In the genomic region with DNA sequence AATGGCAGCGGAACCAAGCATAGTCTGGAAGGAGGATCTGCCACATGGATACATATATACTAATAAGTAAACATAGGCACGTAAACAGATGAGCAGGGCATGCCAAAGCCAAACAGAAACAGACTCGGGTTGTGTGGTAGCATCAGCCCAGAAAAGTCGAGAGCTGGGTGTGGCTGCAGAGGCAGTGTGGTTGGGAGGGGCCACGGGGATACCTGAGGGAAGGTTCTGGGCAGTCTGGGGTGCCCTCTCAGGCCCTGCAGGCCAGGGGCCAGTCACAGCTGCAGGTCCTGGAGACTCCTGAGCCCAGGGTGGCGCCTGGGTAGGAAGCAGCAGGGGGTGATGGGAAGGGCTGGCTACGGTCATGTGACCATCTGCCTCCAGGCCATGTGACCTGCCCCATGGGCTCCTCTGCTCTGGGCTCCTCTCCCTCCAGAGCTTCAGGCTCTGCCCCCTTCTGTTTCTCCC, we compare ENCODE assay signal across 8 cellular contexts. TPM values are rescaled to one million over a fixed set of nuclear protein-coding genes. Genes with fewer than 3 reads are reported as not detected.
DNase-seq lines count a peak whose midpoint lies in the region; ATAC-seq and TF ChIP-seq lines count a peak whose summit lies in the region.

No MANE protein-coding gene starts in this region.

- no peak for TF ChIP-seq EP300 in stomach (IDR thresholded peaks at IDR 0.05)

- DNase-seq in NCI-H82 (lab: John Stamatoyannopoulos, UW) (peak; percentile 42), NCI-H82 treated with DMSO at 0.1 percent for 48 hours (lab: John Stamatoyannopoulos, UW; ENCODE audit: unreplicated experiment) (no peak), Panc1 (ENCODE audit: low read depth, low spot score) (no peak), heart right ventricle (no peak), stomach (no peak), SKM-1 (lab: John Stamatoyannopoulos, UW; ENCODE audit: unreplicated experiment) (no peak), MV-4-11 (lab: John Stamatoyannopoulos, UW) (no peak)

- in situ Hi-C loops in Panc1 (cut with HindIII; ENCODE audit: low pct_unique_long_range_greater_than_20kb, low sequenced_read_pairs), result no loop called here

- TF ChIP-seq POLR2A in stomach (IDR thresholded peaks at IDR 0.05), result no peak

- H3K27ac ChIP-seq in Panc1 (ENCODE audit: low read length) (peak overlapping the region; percentile 65), heart right ventricle (peak overlapping the region in 7 of 10 donors; percentile 4 to 46 (median 42)), stomach (peak overlapping the region in 3 of 5 donors; percentile 13 to 44 (median 44))

- CTCF ChIA-PET in Panc1 (lab: Charles Lee), result interaction anchor here (0.7 to 2.8 kb wide), 2 partner anchors 287 to 391 kb away, joined by 3 to 16 read pairs; no protein-coding TSS in a partner anchor

- peaks cover 9% of the 10 kb centered on the region for H3K4me1 ChIP-seq in Panc1 (ENCODE audit: control insufficient read depth, insufficient read depth, low read length)
- peaks cover 6 to 50% (median 16%) of the 10 kb centered on the region in 9 donors for H3K4me1 ChIP-seq in heart right ventricle
- H3K4me1 ChIP-seq in stomach, result peaks cover 6 to 26% (median 11%) of the 10 kb centered on the region in 4 donors

- POLR2A ChIA-PET in Panc1 (lab: Charles Lee), result no interaction called here

- H3K27me3 ChIP-seq in Panc1 (ENCODE audit: control insufficient read depth, insufficient read depth, low read length) (no peaks in the 10 kb centered on the region), heart right ventricle (no peaks in the 10 kb centered on the region), stomach (no peaks in the 10 kb centered on the region)

- intact Hi-C loops in Panc1 (cut with micrococcal nuclease; ENCODE audit: unreplicated experiment), result no loop called here
- intact Hi-C loops in heart right ventricle (cut with DNase I), result loop anchor here in 9 of 10 donors (5.0 to 10.0 kb wide), 6 partner anchors 192 to 287 kb away; partner anchors contain the start of gene TRERF1 (in 5 of the 9)
- intact Hi-C loops in stomach (cut with DNase I; ENCODE audit: low total_unique reads), result no loop called here

- peak; percentile 59 for ATAC-seq in Panc1
- peak in 7 of 8 donors; percentile 40 to 69 (median 52) for ATAC-seq in heart right ventricle
- no peak for ATAC-seq in GM18867 (IDR thresholded peaks at IDR 0.05; ENCODE audit: unreplicated experiment)

- H3K9me3 ChIP-seq in Panc1 (ENCODE audit: control insufficient read depth, insufficient read depth, low read depth, low read length) (no peaks in the 10 kb centered on the region), heart right ventricle (no peaks in the 10 kb centered on the region), stomach (no peaks in the 10 kb centered on the region)

- no TSS peak for BruUV-seq in Panc1 (replicated peaks; lab: Mats Ljungman, UMichigan)

- H3K36me3 ChIP-seq in Panc1 (ENCODE audit: control insufficient read depth, insufficient read depth, low read length) (peaks cover 2% of the 10 kb centered on the region), heart right ventricle (peaks cover 0 to 33% (median 0%) of the 10 kb centered on the region in 9 donors), stomach (peaks cover 5 to 47% (median 42%) of the 10 kb centered on the region in 4 donors)

- H3K4me3 ChIP-seq in Panc1 (ENCODE audit: low read depth in 2 of 2, low read length in 2 of 2), result no peak overlapping the region
- peak overlapping the region in 1 of 10 donors; percentile 8 for H3K4me3 ChIP-seq in heart right ventricle
- no peak overlapping the region for H3K4me3 ChIP-seq in stomach

- WGBS in heart right ventricle, 2 donors, result 74 to 75% methylated on average over 7 of the region's 7 CpGs
- 64 to 75% (median 70%) methylated on average over 6 to 7 of the region's 7 CpGs for WGBS in stomach, 5 donors

- TF ChIP-seq CTCF in Panc1 (IDR thresholded peaks at IDR 0.05) (no peak), heart right ventricle (IDR thresholded peaks at IDR 0.05) (no peak), stomach (IDR thresholded peaks at IDR 0.05) (no peak)

RNA-seq across cellular contexts. Expression of gene MRPS10, which starts 42.8 kb away (rescaled TPM):
- total RNA-seq in Panc1 (2021; ENCODE audit: unreplicated experiment) (67.6 TPM), heart right ventricle (10 to 100 TPM; 47.4 to 82.1 (median 63.1) TPM), stomach (10 to 100 TPM in 2 of 5 donors, 1 to 10 TPM in 3; 8.5 to 38.2 (median 9.9) TPM)
- 48.0 TPM for polyA plus RNA-seq in Panc1 (2012; ENCODE audit: insufficient read length)
- polyA plus RNA-seq in heart right ventricle (10 to 100 TPM; 22.6 to 30.7 TPM), stomach (10 to 100 TPM; 20.6 to 28.1 (median 24.7) TPM)

Comparison
In these comparisons a context has a peak if more than half of its experiments do, and no peak if none do; other contexts are left out.
1. intact Hi-C loops: an anchor here in heart right ventricle (5.0 to 10.0 kb wide); none called in Panc1 and stomach.